ENCODE assay signal across 19 cellular contexts in genomic region chr20:45383131-45383530, GRCh38. TPM values are rescaled to one million over a fixed set of nuclear protein-coding genes. Genes with fewer than 3 reads are reported as not detected.
DNase-seq lines count a peak whose midpoint lies in the region; ATAC-seq and TF ChIP-seq lines count a peak whose summit lies in the region.
"Had no signal": no experiment of that assay in that cellular context is flagged by ENCODE, and none has a peak within 500 bp of the region (broad histone marks: within the 10 kb centered on the region; RNA-seq: fewer than 3 reads in every experiment).

No MANE protein-coding gene starts in this region.

- no peak for TF ChIP-seq CTCF in astrocyte of the spinal cord (IDR thresholded peaks at IDR 0.05; ENCODE audit: low read depth, low read length)
- no peak for TF ChIP-seq CTCF in fibroblast of the aortic adventitia (IDR thresholded peaks at IDR 0.05; ENCODE audit: insufficient read depth, low read length)

- ATAC-seq in GM18909 (IDR thresholded peaks at IDR 0.05; ENCODE audit: poor library complexity, unreplicated experiment) (no peak), GM19452 (IDR thresholded peaks at IDR 0.05; ENCODE audit: unreplicated experiment) (no peak)

- H3K4me3 ChIP-seq in astrocyte of the spinal cord (ENCODE audit: low read depth, low read length) (no peak overlapping the region), fibroblast of the aortic adventitia (ENCODE audit: low read depth, low read length) (no peak overlapping the region)
- H3K4me3 ChIP-seq: MG63, SJCRH30 had no signal

- in situ Hi-C loops in astrocyte of the spinal cord (cut with HindIII; ENCODE audit: low sequenced_read_pairs): no loop called here

- peak; percentile 41 for DNase-seq in EH (ENCODE audit: low read depth)
- DNase-seq in LHCN-M2 (ENCODE audit: low read depth): peak; percentile 32
- DNase-seq in astrocyte of the spinal cord (ENCODE audit: low read depth, low spot score): peak; percentile 16
- peak; percentile 33 for DNase-seq in fibroblast of the aortic adventitia (ENCODE audit: low read depth)
- DNase-seq in activated CD4-positive, alpha-beta T cell treated with anti-CD3 and anti-CD28 coated beads for 48 hours: no peak
- DNase-seq in germinal center (ENCODE audit: low spot score): no peak
- DNase-seq: AML-193, H7, KBM-7, MG63, NCI-H1092, NCI-H146, NCI-H2081 treated with DMSO at 0.1 percent for 48 hours, NCI-H69, SJCRH30 had no signal

RNA-seq across cellular contexts. Expression of gene TP53TG5, which starts 5.0 kb away (rescaled TPM):
- total RNA-seq in LHCN-M2 (2014; rRNA removed): not detected in 2 replicates
- 0.32 TPM for polyA plus RNA-seq in LHCN-M2 (2012)
- total RNA-seq in fibroblast of the aortic adventitia (ENCODE audit: low replicate concordance): 0.09 TPM in 1 of 2 replicates, not detected in the other
- total RNA-seq: Daoy, H7, OCI-LY7, SJCRH30 had no signal

RNA-seq across cellular contexts. Expression of gene SYS1, which starts 20.2 kb away (rescaled TPM):
- total RNA-seq in LHCN-M2 (2014; rRNA removed) (23.6 and 30.2 TPM in 2 replicates), fibroblast of the aortic adventitia (ENCODE audit: low replicate concordance) (27.9 and 29.4 TPM in 2 replicates)
- polyA plus RNA-seq in LHCN-M2 (2012): 16.2 TPM

RNA-seq across cellular contexts. Expression of gene DBNDD2, which starts 25.0 kb away (rescaled TPM):
- total RNA-seq in LHCN-M2 (2014; rRNA removed): 0.29 and 1.3 TPM in 2 replicates
- 4.5 TPM for polyA plus RNA-seq in LHCN-M2 (2012)
- 1.3 and 4.6 TPM in 2 replicates for total RNA-seq in fibroblast of the aortic adventitia (ENCODE audit: low replicate concordance)

RNA-seq across cellular contexts. Expression of gene PIGT, which starts 32.8 kb away (rescaled TPM):
- 104 and 118 TPM in 2 replicates for total RNA-seq in LHCN-M2 (2014; rRNA removed)
- polyA plus RNA-seq in LHCN-M2 (2012): 94.9 TPM
- total RNA-seq in fibroblast of the aortic adventitia (ENCODE audit: low replicate concordance): 19.9 and 67.4 TPM in 2 replicates

RNA-seq across cellular contexts. Expression of gene SDC4, which starts 34.9 kb away (rescaled TPM):
- 102 and 126 TPM in 2 replicates for total RNA-seq in LHCN-M2 (2014; rRNA removed)
- polyA plus RNA-seq in LHCN-M2 (2012): 92.1 TPM
- total RNA-seq in fibroblast of the aortic adventitia (ENCODE audit: low replicate concordance): 91.1 and 150 TPM in 2 replicates
- total RNA-seq: OCI-LY7 had no signal

Comparison
In these comparisons a context has a peak if more than half of its experiments do, and no peak if none do; other contexts are left out.
1. DNase-seq: peak in EH (single experiment), LHCN-M2 (single experiment), astrocyte of the spinal cord (single experiment) and fibroblast of the aortic adventitia (single experiment); none in activated CD4-positive, alpha-beta T cell treated with anti-CD3 and anti-CD28 coated beads for 48 hours (single experiment) and germinal center (single experiment).